ENCODE assay signal across 1 cellular context in the genomic region with DNA sequence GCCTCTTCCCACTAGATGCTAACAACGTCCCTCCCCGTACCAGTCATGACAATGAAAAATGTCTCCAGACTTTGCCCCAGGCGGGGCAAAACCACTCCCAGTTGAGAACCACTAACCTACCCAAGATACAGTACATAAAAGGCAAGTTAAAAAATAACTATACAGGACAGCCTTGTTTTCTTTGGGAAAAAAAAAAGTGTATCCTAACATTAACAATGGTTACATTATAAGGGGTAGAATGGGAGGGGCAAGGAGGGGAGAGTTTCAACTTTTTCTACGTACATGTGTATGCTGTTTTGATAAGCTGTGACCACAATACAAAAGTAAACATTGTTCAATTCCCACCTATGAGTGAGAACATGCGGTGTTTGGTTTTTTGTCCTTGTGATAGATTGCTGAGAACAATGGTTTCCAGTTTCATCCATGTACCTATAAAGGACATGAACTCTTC.
TF ChIP-seq lines count a peak whose summit lies in the region.

No MANE protein-coding gene starts in this region.

TF ChIP-seq in HepG2, 621 proteins besides CTCF, POLR2A, EP300 and RAD21 (continued from another document and continues in another):
- TF ChIP-seq ZNF121 (CRISPR knock-in tag; IDR thresholded peaks at IDR 0.05) (no peak), PHB2 (IDR thresholded peaks at IDR 0.05; ENCODE audit: partially characterized antibody) (no peak), ISL2 (CRISPR knock-in tag; IDR thresholded peaks at IDR 0.05) (peak; percentile 66), MIXL1 (CRISPR knock-in tag; IDR thresholded peaks at IDR 0.05) (0 out of 2 replicates have a peak, but pooled peaks have one; percentile 21), ZNF382 (CRISPR knock-in tag; IDR thresholded peaks at IDR 0.05; ENCODE audit: borderline replicate concordance) (no peak), MAZ (IDR thresholded peaks at IDR 0.05; ENCODE audit: borderline replicate concordance, low read depth, low read length) (no peak), MAZ (CRISPR knock-in tag; IDR thresholded peaks at IDR 0.05; ENCODE audit: low read depth) (no peak), DR1 (CRISPR knock-in tag; IDR thresholded peaks at IDR 0.05) (no peak), ZNF83 (CRISPR knock-in tag; IDR thresholded peaks at IDR 0.05; ENCODE audit: borderline replicate concordance) (no peak), ZBTB7A (CRISPR knock-in tag; IDR thresholded peaks at IDR 0.05) (no peak), CBX1 (IDR thresholded peaks at IDR 0.05; ENCODE audit: low read depth) (no peak), NFIC (IDR thresholded peaks at IDR 0.05; ENCODE audit: low read length) (peak; percentile 56; the same call in 1 of the 2 replicates), SMC3 (IDR thresholded peaks at IDR 0.05; ENCODE audit: low read length) (no peak), ZNF660 (CRISPR knock-in tag; IDR thresholded peaks at IDR 0.05; ENCODE audit: borderline replicate concordance, low read depth) (no peak), ZNF3 (CRISPR knock-in tag; IDR thresholded peaks at IDR 0.05) (no peak), FOXA1 (IDR thresholded peaks at IDR 0.05) (no peak), FOXA1 (CRISPR knock-in tag; IDR thresholded peaks at IDR 0.05) (peak; percentile 76), NCOR1 (IDR thresholded peaks at IDR 0.05; ENCODE audit: borderline replicate concordance, low read length) (peak; percentile 70; the same call in 1 of the 2 replicates), HMG20A (CRISPR knock-in tag; IDR thresholded peaks at IDR 0.05; ENCODE audit: borderline replicate concordance) (0 out of 2 replicates have a peak, but pooled peaks have one; percentile 25), SP140L (CRISPR knock-in tag; IDR thresholded peaks at IDR 0.05; ENCODE audit: borderline replicate concordance) (no peak), MIER2 (CRISPR knock-in tag; IDR thresholded peaks at IDR 0.05) (0 out of 2 replicates have a peak, but pooled peaks have one; percentile 21), FOXP1 (IDR thresholded peaks at IDR 0.05) (peak; percentile 68), FOXP1 (CRISPR knock-in tag; IDR thresholded peaks at IDR 0.05) (peak; percentile 93), ZNF710 (CRISPR knock-in tag; IDR thresholded peaks at IDR 0.05; ENCODE audit: borderline replicate concordance) (no peak), CENPX (CRISPR knock-in tag; IDR thresholded peaks at IDR 0.05) (no peak), ZFP62 (CRISPR knock-in tag; IDR thresholded peaks at IDR 0.05) (no peak), MEIS2 (CRISPR knock-in tag; IDR thresholded peaks at IDR 0.05) (0 out of 2 replicates have a peak, but pooled peaks have one; percentile 62), TBX2 (CRISPR knock-in tag; IDR thresholded peaks at IDR 0.05; ENCODE audit: borderline replicate concordance) (peak; percentile 79), MTA3 (CRISPR knock-in tag; IDR thresholded peaks at IDR 0.05) (no peak), TGIF2 (CRISPR knock-in tag; IDR thresholded peaks at IDR 0.05) (no peak), THYN1 (CRISPR knock-in tag; IDR thresholded peaks at IDR 0.05; ENCODE audit: borderline replicate concordance, low read depth) (no peak), MXD1 (CRISPR knock-in tag; IDR thresholded peaks at IDR 0.05) (no peak), ZNF552 (CRISPR knock-in tag; IDR thresholded peaks at IDR 0.05; ENCODE audit: borderline replicate concordance) (no peak), GLI4 (CRISPR knock-in tag; IDR thresholded peaks at IDR 0.05; ENCODE audit: borderline replicate concordance) (no peak), TEAD3 (CRISPR knock-in tag; optimal IDR thresholded peaks at IDR 0.05; ENCODE audit: borderline replicate concordance) (peak; percentile 46), KDM2A (CRISPR knock-in tag; IDR thresholded peaks at IDR 0.05; ENCODE audit: borderline replicate concordance, low read depth) (no peak), HNRNPK (IDR thresholded peaks at IDR 0.05; ENCODE audit: low read depth, low read length, poor library complexity, severe bottlenecking) (peak; percentile 36), ZNF619 (CRISPR knock-in tag; IDR thresholded peaks at IDR 0.05) (no peak), ZFP91 (CRISPR knock-in tag; IDR thresholded peaks at IDR 0.05; ENCODE audit: borderline replicate concordance) (no peak), GATAD1 (CRISPR knock-in tag; IDR thresholded peaks at IDR 0.05) (peak; percentile 40; the same call in 1 of the 2 replicates), ZNF790 (CRISPR knock-in tag; IDR thresholded peaks at IDR 0.05; ENCODE audit: borderline replicate concordance) (no peak), DPF2 (CRISPR knock-in tag; IDR thresholded peaks at IDR 0.05; ENCODE audit: borderline replicate concordance, low read depth) (no peak), GATA4 (IDR thresholded peaks at IDR 0.05; ENCODE audit: borderline replicate concordance, low read depth) (peak; percentile 34; the same call in 1 of the 2 replicates), ZNF547 (CRISPR knock-in tag; IDR thresholded peaks at IDR 0.05) (no peak), TIGD3 (CRISPR knock-in tag; IDR thresholded peaks at IDR 0.05; ENCODE audit: borderline replicate concordance) (no peak), ZNF792 (CRISPR knock-in tag; IDR thresholded peaks at IDR 0.05) (no peak)
- TF ChIP-seq, protein P1, sequence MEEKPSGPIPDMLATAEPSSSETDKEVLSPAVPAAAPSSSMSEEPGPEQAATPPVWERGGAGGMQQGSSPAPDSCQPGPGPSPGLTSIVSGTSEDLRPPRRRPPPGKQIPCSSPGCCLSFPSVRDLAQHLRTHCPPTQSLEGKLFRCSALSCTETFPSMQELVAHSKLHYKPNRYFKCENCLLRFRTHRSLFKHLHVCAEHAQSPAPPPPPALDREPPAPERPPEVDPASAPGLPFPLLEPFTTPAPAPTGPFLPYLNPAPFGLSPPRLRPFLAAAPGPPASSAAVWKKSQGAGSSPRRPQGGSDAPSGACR (CRISPR knock-in tag; IDR thresholded peaks at IDR 0.05): no peak
- TF ChIP-seq, protein P2, sequence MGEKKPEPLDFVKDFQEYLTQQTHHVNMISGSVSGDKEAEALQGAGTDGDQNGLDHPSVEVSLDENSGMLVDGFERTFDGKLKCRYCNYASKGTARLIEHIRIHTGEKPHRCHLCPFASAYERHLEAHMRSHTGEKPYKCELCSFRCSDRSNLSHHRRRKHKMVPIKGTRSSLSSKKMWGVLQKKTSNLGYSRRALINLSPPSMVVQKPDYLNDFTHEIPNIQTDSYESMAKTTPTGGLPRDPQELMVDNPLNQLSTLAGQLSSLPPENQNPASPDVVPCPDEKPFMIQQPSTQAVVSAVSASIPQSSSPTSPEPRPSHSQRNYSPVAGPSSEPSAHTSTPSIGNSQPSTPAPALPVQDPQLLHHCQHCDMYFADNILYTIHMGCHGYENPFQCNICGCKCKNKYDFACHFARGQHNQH (CRISPR knock-in tag; IDR thresholded peaks at IDR 0.05): peak; percentile 31; the same call in 1 of the 2 replicates
- TF ChIP-seq, protein P3, sequence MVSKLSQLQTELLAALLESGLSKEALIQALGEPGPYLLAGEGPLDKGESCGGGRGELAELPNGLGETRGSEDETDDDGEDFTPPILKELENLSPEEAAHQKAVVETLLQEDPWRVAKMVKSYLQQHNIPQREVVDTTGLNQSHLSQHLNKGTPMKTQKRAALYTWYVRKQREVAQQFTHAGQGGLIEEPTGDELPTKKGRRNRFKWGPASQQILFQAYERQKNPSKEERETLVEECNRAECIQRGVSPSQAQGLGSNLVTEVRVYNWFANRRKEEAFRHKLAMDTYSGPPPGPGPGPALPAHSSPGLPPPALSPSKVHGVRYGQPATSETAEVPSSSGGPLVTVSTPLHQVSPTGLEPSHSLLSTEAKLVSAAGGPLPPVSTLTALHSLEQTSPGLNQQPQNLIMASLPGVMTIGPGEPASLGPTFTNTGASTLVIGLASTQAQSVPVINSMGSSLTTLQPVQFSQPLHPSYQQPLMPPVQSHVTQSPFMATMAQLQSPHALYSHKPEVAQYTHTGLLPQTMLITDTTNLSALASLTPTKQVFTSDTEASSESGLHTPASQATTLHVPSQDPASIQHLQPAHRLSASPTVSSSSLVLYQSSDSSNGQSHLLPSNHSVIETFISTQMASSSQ (IDR thresholded peaks at IDR 0.05; ENCODE audit: low read depth): peak; percentile 91
- TF ChIP-seq, protein P3 (CRISPR knock-in tag; IDR thresholded peaks at IDR 0.05; ENCODE audit: borderline replicate concordance): peak; percentile 89
- TF ChIP-seq, protein P4, sequence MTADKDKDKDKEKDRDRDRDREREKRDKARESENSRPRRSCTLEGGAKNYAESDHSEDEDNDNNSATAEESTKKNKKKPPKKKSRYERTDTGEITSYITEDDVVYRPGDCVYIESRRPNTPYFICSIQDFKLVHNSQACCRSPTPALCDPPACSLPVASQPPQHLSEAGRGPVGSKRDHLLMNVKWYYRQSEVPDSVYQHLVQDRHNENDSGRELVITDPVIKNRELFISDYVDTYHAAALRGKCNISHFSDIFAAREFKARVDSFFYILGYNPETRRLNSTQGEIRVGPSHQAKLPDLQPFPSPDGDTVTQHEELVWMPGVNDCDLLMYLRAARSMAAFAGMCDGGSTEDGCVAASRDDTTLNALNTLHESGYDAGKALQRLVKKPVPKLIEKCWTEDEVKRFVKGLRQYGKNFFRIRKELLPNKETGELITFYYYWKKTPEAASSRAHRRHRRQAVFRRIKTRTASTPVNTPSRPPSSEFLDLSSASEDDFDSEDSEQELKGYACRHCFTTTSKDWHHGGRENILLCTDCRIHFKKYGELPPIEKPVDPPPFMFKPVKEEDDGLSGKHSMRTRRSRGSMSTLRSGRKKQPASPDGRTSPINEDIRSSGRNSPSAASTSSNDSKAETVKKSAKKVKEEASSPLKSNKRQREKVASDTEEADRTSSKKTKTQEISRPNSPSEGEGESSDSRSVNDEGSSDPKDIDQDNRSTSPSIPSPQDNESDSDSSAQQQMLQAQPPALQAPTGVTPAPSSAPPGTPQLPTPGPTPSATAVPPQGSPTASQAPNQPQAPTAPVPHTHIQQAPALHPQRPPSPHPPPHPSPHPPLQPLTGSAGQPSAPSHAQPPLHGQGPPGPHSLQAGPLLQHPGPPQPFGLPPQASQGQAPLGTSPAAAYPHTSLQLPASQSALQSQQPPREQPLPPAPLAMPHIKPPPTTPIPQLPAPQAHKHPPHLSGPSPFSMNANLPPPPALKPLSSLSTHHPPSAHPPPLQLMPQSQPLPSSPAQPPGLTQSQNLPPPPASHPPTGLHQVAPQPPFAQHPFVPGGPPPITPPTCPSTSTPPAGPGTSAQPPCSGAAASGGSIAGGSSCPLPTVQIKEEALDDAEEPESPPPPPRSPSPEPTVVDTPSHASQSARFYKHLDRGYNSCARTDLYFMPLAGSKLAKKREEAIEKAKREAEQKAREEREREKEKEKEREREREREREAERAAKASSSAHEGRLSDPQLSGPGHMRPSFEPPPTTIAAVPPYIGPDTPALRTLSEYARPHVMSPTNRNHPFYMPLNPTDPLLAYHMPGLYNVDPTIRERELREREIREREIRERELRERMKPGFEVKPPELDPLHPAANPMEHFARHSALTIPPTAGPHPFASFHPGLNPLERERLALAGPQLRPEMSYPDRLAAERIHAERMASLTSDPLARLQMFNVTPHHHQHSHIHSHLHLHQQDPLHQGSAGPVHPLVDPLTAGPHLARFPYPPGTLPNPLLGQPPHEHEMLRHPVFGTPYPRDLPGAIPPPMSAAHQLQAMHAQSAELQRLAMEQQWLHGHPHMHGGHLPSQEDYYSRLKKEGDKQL (CRISPR knock-in tag; IDR thresholded peaks at IDR 0.05; ENCODE audit: low read depth): peak; percentile 81; the same call in 1 of the 2 replicates
